Comparison of ENCODE assay signal across 13 cellular contexts in genomic region chr22:20650294-20651207, GRCh38.
"Had no signal": no experiment of that assay in that cellular context is flagged by ENCODE, and none has a peak within 500 bp of the region (broad histone marks: within the 10 kb centered on the region; RNA-seq: fewer than 3 reads in every experiment).

No MANE protein-coding gene starts in this region.

- H3K27ac Mint-ChIP-seq: activated naive CD8-positive, alpha-beta T cell treated with anti-CD3 and anti-CD28 coated beads, Interleukin-2, amount 10 ng/mL, durations not matched to agents 7 days and 5 days; brain; T-helper 1 cell treated with Interleukin-12 subunit alpha and Interleukin-12 subunit beta and Interleukin-4 antibody, amounts not matched to agents 30 μg/mL and 1 μg/mL, for 36 hours; WTC11 had no signal

- DNase-seq: activated gamma-delta T cell treated with Interleukin-2 at 50 U/mL for 16 hours; activated naive CD8-positive, alpha-beta T cell treated with anti-CD3 and anti-CD28 coated beads, Interleukin-2, amount 10 ng/mL, durations not matched to agents 7 days and 5 days; activated T-cell treated with anti-CD3 and anti-CD28 coated beads, Interleukin-2, amount 50 U/mL, for 4 hours; heart right ventricle; left cardiac atrium; stimulated activated naive CD8-positive, alpha-beta T cell treated with anti-CD3 and anti-CD28 coated beads, Interleukin-15, Interleukin-2, amounts not matched to agents 100 U/mL and 50 U/mL, for 24 hours; upper lobe of right lung had no signal

- H3K36me3 Mint-ChIP-seq: activated naive CD8-positive, alpha-beta T cell treated with anti-CD3 and anti-CD28 coated beads, Interleukin-2, amount 10 ng/mL, durations not matched to agents 7 days and 5 days; brain; naive thymus-derived CD4-positive, alpha-beta T cell; WTC11 had no signal

- H3K4me3 Mint-ChIP-seq: activated naive CD8-positive, alpha-beta T cell treated with anti-CD3 and anti-CD28 coated beads, Interleukin-2, amount 10 ng/mL, durations not matched to agents 7 days and 5 days; activated T-cell treated with anti-CD3 and anti-CD28 coated beads, Interleukin-2, amount 50 U/mL, for 4 hours; brain; central memory CD8-positive, alpha-beta T cell; naive thymus-derived CD4-positive, alpha-beta T cell; T-helper 1 cell treated with Interleukin-12 subunit alpha and Interleukin-12 subunit beta and Interleukin-4 antibody, amounts not matched to agents 30 μg/mL and 1 μg/mL, for 36 hours; WTC11 had no signal

- H3K27me3 Mint-ChIP-seq: activated naive CD8-positive, alpha-beta T cell treated with anti-CD3 and anti-CD28 coated beads, Interleukin-2, amount 10 ng/mL, durations not matched to agents 7 days and 5 days; central memory CD8-positive, alpha-beta T cell had no signal

- H3K9me3 Mint-ChIP-seq: activated naive CD8-positive, alpha-beta T cell treated with anti-CD3 and anti-CD28 coated beads, Interleukin-2, amount 10 ng/mL, durations not matched to agents 7 days and 5 days; activated T-cell treated with anti-CD3 and anti-CD28 coated beads, Interleukin-2, amount 50 U/mL, for 4 hours; central memory CD8-positive, alpha-beta T cell; T-helper 1 cell treated with Interleukin-12 subunit alpha and Interleukin-12 subunit beta and Interleukin-4 antibody, amounts not matched to agents 30 μg/mL and 1 μg/mL, for 36 hours had no signal

- ATAC-seq: activated T-cell treated with anti-CD3 and anti-CD28 coated beads, Interleukin-2, amount 50 U/mL, for 4 hours; gastroesophageal sphincter; heart right ventricle; left cardiac atrium; naive thymus-derived CD4-positive, alpha-beta T cell; stimulated activated naive CD8-positive, alpha-beta T cell treated with anti-CD3 and anti-CD28 coated beads, Interleukin-15, Interleukin-2, amounts not matched to agents 100 U/mL and 50 U/mL, for 24 hours; upper lobe of right lung; WTC11 had no signal

- H3K4me1 Mint-ChIP-seq: activated naive CD8-positive, alpha-beta T cell treated with anti-CD3 and anti-CD28 coated beads, Interleukin-2, amount 10 ng/mL, durations not matched to agents 7 days and 5 days; brain; central memory CD8-positive, alpha-beta T cell; naive thymus-derived CD4-positive, alpha-beta T cell; WTC11 had no signal
